1 cellular context compared by ENCODE assay signal in genomic region chr7:2200584-2200980, GRCh38.
TF ChIP-seq lines count a peak whose summit lies in the region.

No MANE protein-coding gene starts in this region.

TF ChIP-seq in H1, 55 proteins besides CTCF, POLR2A, EP300 and RAD21:
- TF ChIP-seq KDM1A (IDR thresholded peaks at IDR 0.05; ENCODE audit: borderline replicate concordance, low read length) (no peak), NRF1 (IDR thresholded peaks at IDR 0.05; ENCODE audit: low read depth, low read length) (no peak), TCF12 (IDR thresholded peaks at IDR 0.05; ENCODE audit: low read depth, low read length) (no peak), ZNF274 (IDR thresholded peaks at IDR 0.05; ENCODE audit: borderline replicate concordance, extremely low read depth, low read length) (no peak), KDM5A (IDR thresholded peaks at IDR 0.05; ENCODE audit: low read length) (no peak), CBX8 (IDR thresholded peaks at IDR 0.05; ENCODE audit: borderline replicate concordance, low read depth, low read length) (no peak), E2F6 (IDR thresholded peaks at IDR 0.05) (no peak), SP1 (IDR thresholded peaks at IDR 0.05; ENCODE audit: low read depth, low read length) (no peak), PHF8 (conservative IDR thresholded peaks at IDR 0.05; ENCODE audit: low read depth, low read length) (no peak), SAP30 (IDR thresholded peaks at IDR 0.05; ENCODE audit: insufficient read depth, insufficient replicate concordance, low read length) (no peak), FOSL1 (IDR thresholded peaks at IDR 0.05; ENCODE audit: insufficient read depth, low read depth, low read length) (no peak)
- TF ChIP-seq, protein P1, sequence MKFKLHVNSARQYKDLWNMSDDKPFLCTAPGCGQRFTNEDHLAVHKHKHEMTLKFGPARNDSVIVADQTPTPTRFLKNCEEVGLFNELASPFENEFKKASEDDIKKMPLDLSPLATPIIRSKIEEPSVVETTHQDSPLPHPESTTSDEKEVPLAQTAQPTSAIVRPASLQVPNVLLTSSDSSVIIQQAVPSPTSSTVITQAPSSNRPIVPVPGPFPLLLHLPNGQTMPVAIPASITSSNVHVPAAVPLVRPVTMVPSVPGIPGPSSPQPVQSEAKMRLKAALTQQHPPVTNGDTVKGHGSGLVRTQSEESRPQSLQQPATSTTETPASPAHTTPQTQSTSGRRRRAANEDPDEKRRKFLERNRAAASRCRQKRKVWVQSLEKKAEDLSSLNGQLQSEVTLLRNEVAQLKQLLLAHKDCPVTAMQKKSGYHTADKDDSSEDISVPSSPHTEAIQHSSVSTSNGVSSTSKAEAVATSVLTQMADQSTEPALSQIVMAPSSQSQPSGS (IDR thresholded peaks at IDR 0.05; ENCODE audit: low read length): no peak
